1 cellular context compared by ENCODE assay signal in the genomic region with DNA sequence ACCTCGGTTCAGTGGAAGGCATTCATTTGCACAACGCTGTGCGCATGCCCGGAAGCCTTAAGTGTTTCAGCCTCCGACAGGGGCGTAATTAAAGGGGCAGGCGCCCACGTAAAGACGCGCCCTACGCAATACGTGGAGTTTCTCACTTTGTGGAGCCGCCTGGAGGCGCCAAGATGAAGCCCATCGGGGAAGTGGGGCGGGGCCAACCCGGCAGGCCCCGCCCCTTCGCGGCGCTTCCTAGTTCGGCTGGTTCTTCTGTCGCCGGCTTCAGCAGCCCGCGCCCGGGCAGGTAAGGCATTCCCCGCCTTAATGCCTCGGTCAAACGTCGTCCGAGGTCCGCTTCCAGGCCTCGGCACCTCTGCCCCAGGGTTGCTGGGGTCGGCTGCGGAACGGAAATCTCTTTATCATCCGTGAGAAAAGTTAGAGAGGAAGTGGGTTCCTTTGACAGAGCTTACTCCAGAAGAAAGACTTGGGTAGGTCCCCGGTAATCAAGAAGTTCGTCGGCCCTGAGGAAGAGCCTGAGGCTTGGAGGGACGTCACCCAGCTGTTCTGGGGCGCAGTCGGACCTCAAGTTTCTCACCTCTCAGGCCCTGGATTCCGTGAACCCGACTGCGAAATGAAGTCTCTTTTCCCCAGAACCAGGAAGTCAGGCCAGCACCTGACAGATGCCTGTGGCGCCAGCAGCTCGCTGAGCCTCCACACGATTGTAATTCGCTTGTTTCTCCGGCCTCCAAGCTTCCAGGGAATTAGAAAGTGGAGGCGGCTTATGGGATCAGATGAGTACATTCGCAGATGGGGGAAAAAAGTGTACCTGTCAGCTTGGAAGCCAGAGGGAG.
TF ChIP-seq lines count a peak whose summit lies in the region.

Gene IRAK4 (plus strand): TSS at position 224 of the 836 bp plus-strand sequence. CDS start 9,161 bp downstream, outside the sequence.
Gene PUS7L (minus strand): TSS at position 63 of the 836 bp plus-strand sequence. CDS start 3,545 bp downstream, outside the sequence.

TF ChIP-seq in HepG2, 621 proteins besides CTCF, POLR2A, EP300 and RAD21 (continued from another document and continues in another):
- no peak for TF ChIP-seq ZNF562 (CRISPR knock-in tag; IDR thresholded peaks at IDR 0.05; ENCODE audit: borderline replicate concordance)
- TF ChIP-seq PBX2 (CRISPR knock-in tag; IDR thresholded peaks at IDR 0.05) = no peak
- peak in 1 of 2 experiments; percentile 37; a peak in 2 of 4 replicates for TF ChIP-seq KLF16 (CRISPR knock-in tag; IDR thresholded peaks at IDR 0.05)
- 0 out of 2 replicates have a peak, but pooled peaks have one; percentile 51 for TF ChIP-seq TARDBP (CRISPR knock-in tag; IDR thresholded peaks at IDR 0.05)
- TF ChIP-seq STAG1 (CRISPR knock-in tag; IDR thresholded peaks at IDR 0.05) = peak; percentile 4; the same call in 1 of the 2 replicates
- no peak for TF ChIP-seq ZNF589 (CRISPR knock-in tag; conservative IDR thresholded peaks at IDR 0.05)
- no peak for TF ChIP-seq ZNF577 (CRISPR knock-in tag; IDR thresholded peaks at IDR 0.05; ENCODE audit: borderline replicate concordance, low read depth)
- TF ChIP-seq ZNF101 (CRISPR knock-in tag; IDR thresholded peaks at IDR 0.05; ENCODE audit: borderline replicate concordance, low read depth) = no peak
- no peak for TF ChIP-seq SMARCC2 (IDR thresholded peaks at IDR 0.05)
- no peak for TF ChIP-seq ZBTB14 (CRISPR knock-in tag; IDR thresholded peaks at IDR 0.05)
- TF ChIP-seq ZNF713 (CRISPR knock-in tag; IDR thresholded peaks at IDR 0.05) = no peak
- TF ChIP-seq ISX (CRISPR knock-in tag; conservative IDR thresholded peaks at IDR 0.05) = no peak
- TF ChIP-seq RNF2 (conservative IDR thresholded peaks at IDR 0.05; ENCODE audit: low read depth) = no peak
- TF ChIP-seq ZNF770 (CRISPR knock-in tag; IDR thresholded peaks at IDR 0.05) = peak; percentile 80
- TF ChIP-seq, protein P1, sequence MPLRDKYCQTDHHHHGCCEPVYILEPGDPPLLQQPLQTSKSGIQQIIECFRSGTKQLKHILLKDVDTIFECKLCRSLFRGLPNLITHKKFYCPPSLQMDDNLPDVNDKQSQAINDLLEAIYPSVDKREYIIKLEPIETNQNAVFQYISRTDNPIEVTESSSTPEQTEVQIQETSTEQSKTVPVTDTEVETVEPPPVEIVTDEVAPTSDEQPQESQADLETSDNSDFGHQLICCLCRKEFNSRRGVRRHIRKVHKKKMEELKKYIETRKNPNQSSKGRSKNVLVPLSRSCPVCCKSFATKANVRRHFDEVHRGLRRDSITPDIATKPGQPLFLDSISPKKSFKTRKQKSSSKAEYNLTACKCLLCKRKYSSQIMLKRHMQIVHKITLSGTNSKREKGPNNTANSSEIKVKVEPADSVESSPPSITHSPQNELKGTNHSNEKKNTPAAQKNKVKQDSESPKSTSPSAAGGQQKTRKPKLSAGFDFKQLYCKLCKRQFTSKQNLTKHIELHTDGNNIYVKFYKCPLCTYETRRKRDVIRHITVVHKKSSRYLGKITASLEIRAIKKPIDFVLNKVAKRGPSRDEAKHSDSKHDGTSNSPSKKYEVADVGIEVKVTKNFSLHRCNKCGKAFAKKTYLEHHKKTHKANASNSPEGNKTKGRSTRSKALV (CRISPR knock-in tag; IDR thresholded peaks at IDR 0.05) = no peak
- TF ChIP-seq, protein P2, sequence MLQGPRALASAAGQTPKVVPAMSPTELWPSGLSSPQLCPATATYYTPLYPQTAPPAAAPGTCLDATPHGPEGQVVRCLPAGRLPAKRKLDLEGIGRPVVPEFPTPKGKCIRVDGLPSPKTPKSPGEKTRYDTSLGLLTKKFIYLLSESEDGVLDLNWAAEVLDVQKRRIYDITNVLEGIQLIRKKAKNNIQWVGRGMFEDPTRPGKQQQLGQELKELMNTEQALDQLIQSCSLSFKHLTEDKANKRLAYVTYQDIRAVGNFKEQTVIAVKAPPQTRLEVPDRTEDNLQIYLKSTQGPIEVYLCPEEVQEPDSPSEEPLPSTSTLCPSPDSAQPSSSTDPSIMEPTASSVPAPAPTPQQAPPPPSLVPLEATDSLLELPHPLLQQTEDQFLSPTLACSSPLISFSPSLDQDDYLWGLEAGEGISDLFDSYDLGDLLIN (CRISPR knock-in tag; IDR thresholded peaks at IDR 0.05; ENCODE audit: borderline replicate concordance) = no peak
- TF ChIP-seq ZBTB4 (CRISPR knock-in tag; IDR thresholded peaks at IDR 0.05; ENCODE audit: borderline replicate concordance) = no peak
- no peak for TF ChIP-seq ZNF674 (CRISPR knock-in tag; IDR thresholded peaks at IDR 0.05; ENCODE audit: low read depth)
- TF ChIP-seq EEA1 (CRISPR knock-in tag; IDR thresholded peaks at IDR 0.05; ENCODE audit: borderline replicate concordance) = no peak
- no peak for TF ChIP-seq PCBP1 (IDR thresholded peaks at IDR 0.05; ENCODE audit: borderline replicate concordance, low read depth, low read length)
- TF ChIP-seq, protein P3, sequence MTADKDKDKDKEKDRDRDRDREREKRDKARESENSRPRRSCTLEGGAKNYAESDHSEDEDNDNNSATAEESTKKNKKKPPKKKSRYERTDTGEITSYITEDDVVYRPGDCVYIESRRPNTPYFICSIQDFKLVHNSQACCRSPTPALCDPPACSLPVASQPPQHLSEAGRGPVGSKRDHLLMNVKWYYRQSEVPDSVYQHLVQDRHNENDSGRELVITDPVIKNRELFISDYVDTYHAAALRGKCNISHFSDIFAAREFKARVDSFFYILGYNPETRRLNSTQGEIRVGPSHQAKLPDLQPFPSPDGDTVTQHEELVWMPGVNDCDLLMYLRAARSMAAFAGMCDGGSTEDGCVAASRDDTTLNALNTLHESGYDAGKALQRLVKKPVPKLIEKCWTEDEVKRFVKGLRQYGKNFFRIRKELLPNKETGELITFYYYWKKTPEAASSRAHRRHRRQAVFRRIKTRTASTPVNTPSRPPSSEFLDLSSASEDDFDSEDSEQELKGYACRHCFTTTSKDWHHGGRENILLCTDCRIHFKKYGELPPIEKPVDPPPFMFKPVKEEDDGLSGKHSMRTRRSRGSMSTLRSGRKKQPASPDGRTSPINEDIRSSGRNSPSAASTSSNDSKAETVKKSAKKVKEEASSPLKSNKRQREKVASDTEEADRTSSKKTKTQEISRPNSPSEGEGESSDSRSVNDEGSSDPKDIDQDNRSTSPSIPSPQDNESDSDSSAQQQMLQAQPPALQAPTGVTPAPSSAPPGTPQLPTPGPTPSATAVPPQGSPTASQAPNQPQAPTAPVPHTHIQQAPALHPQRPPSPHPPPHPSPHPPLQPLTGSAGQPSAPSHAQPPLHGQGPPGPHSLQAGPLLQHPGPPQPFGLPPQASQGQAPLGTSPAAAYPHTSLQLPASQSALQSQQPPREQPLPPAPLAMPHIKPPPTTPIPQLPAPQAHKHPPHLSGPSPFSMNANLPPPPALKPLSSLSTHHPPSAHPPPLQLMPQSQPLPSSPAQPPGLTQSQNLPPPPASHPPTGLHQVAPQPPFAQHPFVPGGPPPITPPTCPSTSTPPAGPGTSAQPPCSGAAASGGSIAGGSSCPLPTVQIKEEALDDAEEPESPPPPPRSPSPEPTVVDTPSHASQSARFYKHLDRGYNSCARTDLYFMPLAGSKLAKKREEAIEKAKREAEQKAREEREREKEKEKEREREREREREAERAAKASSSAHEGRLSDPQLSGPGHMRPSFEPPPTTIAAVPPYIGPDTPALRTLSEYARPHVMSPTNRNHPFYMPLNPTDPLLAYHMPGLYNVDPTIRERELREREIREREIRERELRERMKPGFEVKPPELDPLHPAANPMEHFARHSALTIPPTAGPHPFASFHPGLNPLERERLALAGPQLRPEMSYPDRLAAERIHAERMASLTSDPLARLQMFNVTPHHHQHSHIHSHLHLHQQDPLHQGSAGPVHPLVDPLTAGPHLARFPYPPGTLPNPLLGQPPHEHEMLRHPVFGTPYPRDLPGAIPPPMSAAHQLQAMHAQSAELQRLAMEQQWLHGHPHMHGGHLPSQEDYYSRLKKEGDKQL (CRISPR knock-in tag; IDR thresholded peaks at IDR 0.05; ENCODE audit: low read depth) = no peak
- peak; percentile 6 for TF ChIP-seq ZNF709 (CRISPR knock-in tag; IDR thresholded peaks at IDR 0.05)
- peak; percentile 16; the same call in 1 of the 3 replicates for TF ChIP-seq MXI1 (IDR thresholded peaks at IDR 0.05; ENCODE audit: borderline replicate concordance, low read depth, low read length)
- TF ChIP-seq GATAD1 (CRISPR knock-in tag; IDR thresholded peaks at IDR 0.05) = peak; percentile 68; the same call in 1 of the 2 replicates
- TF ChIP-seq GZF1 (CRISPR knock-in tag; IDR thresholded peaks at IDR 0.05) = no peak
- TF ChIP-seq DDIT3 (CRISPR knock-in tag; IDR thresholded peaks at IDR 0.05) = no peak
- TF ChIP-seq IRX3 (CRISPR knock-in tag; IDR thresholded peaks at IDR 0.05; ENCODE audit: borderline replicate concordance, low read depth) = no peak
- TF ChIP-seq RBM39 (IDR thresholded peaks at IDR 0.05; ENCODE audit: low read depth, low read length, poor library complexity, severe bottlenecking) = peak; percentile 57
- TF ChIP-seq, protein P4, sequence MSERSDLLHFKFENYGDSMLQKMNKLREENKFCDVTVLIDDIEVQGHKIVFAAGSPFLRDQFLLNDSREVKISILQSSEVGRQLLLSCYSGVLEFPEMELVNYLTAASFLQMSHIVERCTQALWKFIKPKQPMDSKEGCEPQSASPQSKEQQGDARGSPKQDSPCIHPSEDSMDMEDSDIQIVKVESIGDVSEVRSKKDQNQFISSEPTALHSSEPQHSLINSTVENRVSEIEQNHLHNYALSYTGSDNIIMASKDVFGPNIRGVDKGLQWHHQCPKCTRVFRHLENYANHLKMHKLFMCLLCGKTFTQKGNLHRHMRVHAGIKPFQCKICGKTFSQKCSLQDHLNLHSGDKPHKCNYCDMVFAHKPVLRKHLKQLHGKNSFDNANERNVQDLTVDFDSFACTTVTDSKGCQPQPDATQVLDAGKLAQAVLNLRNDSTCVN (CRISPR knock-in tag; IDR thresholded peaks at IDR 0.05; ENCODE audit: borderline replicate concordance) = no peak
- 0 out of 2 replicates have a peak, but pooled peaks have one; percentile 2 for TF ChIP-seq CHD4 (IDR thresholded peaks at IDR 0.05; ENCODE audit: borderline replicate concordance, low read length)
- TF ChIP-seq, protein P5, sequence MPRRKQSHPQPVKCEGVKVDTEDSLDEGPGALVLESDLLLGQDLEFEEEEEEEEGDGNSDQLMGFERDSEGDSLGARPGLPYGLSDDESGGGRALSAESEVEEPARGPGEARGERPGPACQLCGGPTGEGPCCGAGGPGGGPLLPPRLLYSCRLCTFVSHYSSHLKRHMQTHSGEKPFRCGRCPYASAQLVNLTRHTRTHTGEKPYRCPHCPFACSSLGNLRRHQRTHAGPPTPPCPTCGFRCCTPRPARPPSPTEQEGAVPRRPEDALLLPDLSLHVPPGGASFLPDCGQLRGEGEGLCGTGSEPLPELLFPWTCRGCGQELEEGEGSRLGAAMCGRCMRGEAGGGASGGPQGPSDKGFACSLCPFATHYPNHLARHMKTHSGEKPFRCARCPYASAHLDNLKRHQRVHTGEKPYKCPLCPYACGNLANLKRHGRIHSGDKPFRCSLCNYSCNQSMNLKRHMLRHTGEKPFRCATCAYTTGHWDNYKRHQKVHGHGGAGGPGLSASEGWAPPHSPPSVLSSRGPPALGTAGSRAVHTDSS (CRISPR knock-in tag; conservative IDR thresholded peaks at IDR 0.05) = no peak
